10 cellular contexts compared by ENCODE assay signal in the genomic region with DNA sequence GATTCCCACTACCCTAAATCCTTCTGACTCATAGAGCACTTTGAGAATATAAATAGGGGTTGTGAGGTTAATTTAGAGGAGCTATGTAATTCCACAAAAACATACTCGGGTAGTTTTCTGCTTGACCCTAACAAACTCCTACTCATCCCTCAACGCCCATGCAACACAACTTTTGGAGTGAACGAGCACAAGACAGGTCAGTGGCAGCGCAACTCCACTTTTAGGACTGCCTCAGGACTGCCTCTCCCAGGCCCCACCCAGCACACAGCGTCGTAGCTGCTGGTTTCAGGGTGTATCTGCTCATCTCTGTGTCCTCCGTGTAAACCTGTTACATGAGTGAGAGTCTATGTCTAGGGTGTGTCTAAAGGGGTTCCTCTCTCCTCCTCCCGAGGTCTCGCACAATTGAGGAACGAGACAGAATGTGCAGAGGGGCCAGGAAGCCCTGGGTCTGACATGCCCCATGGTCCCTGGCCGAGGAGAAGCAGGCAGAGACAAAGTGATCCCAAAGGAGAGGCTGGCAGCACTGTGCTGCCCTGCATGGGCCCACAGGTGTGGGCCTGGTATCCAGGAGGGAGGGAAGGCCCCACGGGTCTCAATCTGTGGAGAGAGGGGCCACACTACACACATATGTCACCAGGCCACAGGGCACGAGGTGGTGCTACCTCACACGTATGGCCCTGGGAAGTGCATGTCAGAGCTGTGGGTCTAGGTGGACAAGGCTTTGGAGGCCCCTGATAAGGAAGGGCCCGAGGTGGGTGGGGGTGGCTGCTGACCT. TPM values are rescaled to one million over a fixed set of nuclear protein-coding genes. Genes with fewer than 3 reads are reported as not detected.
DNase-seq lines count a peak whose midpoint lies in the region; ATAC-seq and TF ChIP-seq lines count a peak whose summit lies in the region.
"Had no signal": no experiment of that assay in that cellular context is flagged by ENCODE, and none has a peak within 500 bp of the region (broad histone marks: within the 10 kb centered on the region; RNA-seq: fewer than 3 reads in every experiment).

No MANE protein-coding gene starts in this region.

- TF ChIP-seq CTCF in RWPE2 (IDR thresholded peaks at IDR 0.05; ENCODE audit: poor library complexity, severe bottlenecking) (no peak), left ventricle myocardium inferior (IDR thresholded peaks at IDR 0.05; ENCODE audit: borderline replicate concordance) (no peak), psoas muscle (IDR thresholded peaks at IDR 0.05) (no peak), GM10248 (IDR thresholded peaks at IDR 0.05; ENCODE audit: control extremely low read depth, extremely low read depth, low read depth, missing control alignments) (no peak)

- H3K4me3 ChIP-seq in RWPE2 (ENCODE audit: severe bottlenecking) = no peak overlapping the region
- H3K4me3 ChIP-seq in left ventricle myocardium inferior = no peak overlapping the region
- no peak overlapping the region for H3K4me3 ChIP-seq in psoas muscle
- H3K4me3 ChIP-seq: skin epidermis had no signal

- CTCF ChIA-PET in GM10248 (lab: Yijun Ruan, JAX) = interaction anchor here (0.9 to 2.5 kb wide), 4 partner anchors 21 to 286 kb away, joined by 3 to 7 read pairs (median 3); no protein-coding TSS in a partner anchor

- H3K4me1 ChIP-seq in RWPE2 (ENCODE audit: insufficient read depth, poor library complexity, severe bottlenecking) (no peaks in the 10 kb centered on the region), left ventricle myocardium inferior (peaks cover 90% of the 10 kb centered on the region), psoas muscle (peaks cover 76% of the 10 kb centered on the region)

- H3K27me3 ChIP-seq in RWPE2 (ENCODE audit: insufficient read depth, poor library complexity, severe bottlenecking) (no peaks in the 10 kb centered on the region), left ventricle myocardium inferior (ENCODE audit: low read depth) (no peaks in the 10 kb centered on the region), psoas muscle (ENCODE audit: insufficient read depth in 3 of 3, low read length in 2 of 3) (no peaks in the 10 kb centered on the region)

- POLR2A ChIA-PET in GM10248 (lab: Yijun Ruan, JAX) = no interaction called here

- H3K36me3 ChIP-seq in RWPE2 (ENCODE audit: low read depth) (no peaks in the 10 kb centered on the region), left ventricle myocardium inferior (no peaks in the 10 kb centered on the region), psoas muscle (ENCODE audit: insufficient read depth in 1 of 2, low read depth in 1 of 2) (no peaks in the 10 kb centered on the region)

- intact Hi-C loops in left ventricle myocardium inferior (cut with micrococcal nuclease) = no loop called here
- intact Hi-C loops in psoas muscle (cut with DNase I) = loop anchor here in 1 of 2 donors (5.0 kb wide), 1 partner anchor 42 kb away; no protein-coding TSS in a partner anchor

- WGBS in psoas muscle, 3 donors = 76 to 84% (median 82%) methylated on average over 15 of the region's 15 CpGs

- no peak for ATAC-seq in RWPE2 (ENCODE audit: low read depth)
- no peak for ATAC-seq in psoas muscle
- no peak for ATAC-seq in GM18520 (IDR thresholded peaks at IDR 0.05; ENCODE audit: unreplicated experiment)

- H3K27ac ChIP-seq in RWPE2 (ENCODE audit: poor library complexity, severe bottlenecking) (no peak overlapping the region), left ventricle myocardium inferior (replicated peaks) (peak overlapping the region; percentile 48), psoas muscle (peak overlapping the region; percentile 95)
- H3K27ac ChIP-seq: skin epidermis, VCaP had no signal

- DNase-seq in D341Med (ENCODE audit: low spot score) (peak; percentile 10), RWPE2 (ENCODE audit: low spot score) (peak; percentile 42), left ventricle myocardium inferior (peak; percentile 8), psoas muscle (peak; percentile 3 to 32), NCI-H510A (lab: John Stamatoyannopoulos, UW) (no peak), GM10248 (ENCODE audit: extremely low spot score) (no peak)
- DNase-seq: NCI-H1417 treated with DMSO at 0.1 percent for 48 hours had no signal

- H3K9me3 ChIP-seq in RWPE2 (ENCODE audit: severe bottlenecking) (no peaks in the 10 kb centered on the region), left ventricle myocardium inferior (replicated peaks) (no peaks in the 10 kb centered on the region), psoas muscle (no peaks in the 10 kb centered on the region)

RNA-seq across cellular contexts. Expression of a gene that starts 45.5 kb away (rescaled TPM):
- 98.0 TPM for total RNA-seq in left ventricle myocardium inferior
- 10 to 100 TPM; 50.0 to 81.4 (median 67.2) TPM for total RNA-seq in psoas muscle
- polyA plus RNA-seq in psoas muscle = 10 to 100 TPM; 14.5 to 24.3 (median 19.9) TPM

Comparison
In these comparisons a context has a peak if more than half of its experiments do, and no peak if none do; other contexts are left out.
1. DNase-seq: peak in D341Med (single experiment), RWPE2 (single experiment), left ventricle myocardium inferior (single experiment) and psoas muscle (2 of 2); none in NCI-H510A (single experiment) and GM10248 (single experiment).